Comparison of ENCODE assay signal across 23 cellular contexts in genomic region chr14:95303552-95303951, GRCh38. TPM values are rescaled to one million over a fixed set of nuclear protein-coding genes. Genes with fewer than 3 reads are reported as not detected.
DNase-seq lines count a peak whose midpoint lies in the region; ATAC-seq and TF ChIP-seq lines count a peak whose summit lies in the region.
"Had no signal": no experiment of that assay in that cellular context is flagged by ENCODE, and none has a peak within 500 bp of the region (broad histone marks: within the 10 kb centered on the region; RNA-seq: fewer than 3 reads in every experiment).

No MANE protein-coding gene starts in this region.

- no peaks in the 10 kb centered on the region for H3K4me1 ChIP-seq in gastrocnemius medialis

- no peaks in the 10 kb centered on the region for H3K9me3 ChIP-seq in gastrocnemius medialis
- H3K9me3 ChIP-seq: neutrophil, transverse colon had no signal

- intact Hi-C loops in dorsolateral prefrontal cortex (cut with DNase I) (no loop called here), posterior cingulate gyrus (cut with DNase I) (loop anchor here (10.0 kb wide), 1 partner anchor 189 kb away; no protein-coding TSS in a partner anchor), gastrocnemius medialis (cut with DNase I; ENCODE audit: low total_unique reads) (no loop called here)

- ATAC-seq in gastrocnemius medialis (no peak), GM18520 (IDR thresholded peaks at IDR 0.05; ENCODE audit: unreplicated experiment) (no peak)
- ATAC-seq: stimulated activated naive CD8-positive, alpha-beta T cell treated with anti-CD3 and anti-CD28 coated beads, Interleukin-15, Interleukin-2, amounts not matched to agents 100 U/mL and 50 U/mL, for 24 hours; T-cell had no signal

- H3K4me3 ChIP-seq in dorsolateral prefrontal cortex (peak overlapping the region in 6 of 59 donors; percentile 4 to 37 (median 12)), gastrocnemius medialis (no peak overlapping the region)
- H3K4me3 ChIP-seq: cardiac muscle cell, smooth muscle cell, transverse colon had no signal

- H3K27me3 ChIP-seq in dorsolateral prefrontal cortex (no peaks in the 10 kb centered on the region), gastrocnemius medialis (no peaks in the 10 kb centered on the region)
- H3K27me3 ChIP-seq: neutrophil, transverse colon had no signal

- in situ Hi-C loops in gastrocnemius medialis (cut with MboI; ENCODE audit: low sequenced_read_pairs in 4 of 4), result no loop called here

- no peak for TF ChIP-seq CTCF in dorsolateral prefrontal cortex (IDR thresholded peaks at IDR 0.05 in 54 of 56, conservative IDR thresholded peaks at IDR 0.05 in 2 of 56; ENCODE audit: low read depth in 1 of 56, partially characterized antibody in 56 of 56)
- TF ChIP-seq CTCF in gastrocnemius medialis (IDR thresholded peaks at IDR 0.05 in 4 of 5, conservative IDR thresholded peaks at IDR 0.05 in 1 of 5), result no peak

- DNase-seq in NCI-H1092 treated with DMSO at 0.1 percent for 48 hours (lab: John Stamatoyannopoulos, UW) (peak; percentile 22), NCI-H1092 (lab: John Stamatoyannopoulos, UW) (no peak), NCI-H2171 treated with DMSO at 0.1 percent for 48 hours (lab: John Stamatoyannopoulos, UW) (peak; percentile 82), dorsolateral prefrontal cortex (peak in 8 of 10 donors; percentile 67 to 82 (median 76)), posterior cingulate gyrus (peak in 9 of 10 donors; percentile 51 to 96 (median 70)), gastrocnemius medialis (no peak), NAMALWA (ENCODE audit: low spot score) (no peak)
- DNase-seq: activated CD4-positive, CD25-positive, alpha-beta regulatory T cell treated with anti-CD3 and anti-CD28 coated beads, Interleukin-2, amount 50 U/mL, for 72 hours; activated naive CD4-positive, alpha-beta T cell treated with Interleukin-2 at 50 U/mL for 16 hours; activated T-cell treated with anti-CD3 and anti-CD28 coated beads, Interleukin-2, amount 50 U/mL, for 48 hours; COR-L47; immature natural killer cell; KG1; NCI-H2107; SIG-M5; stimulated activated CD4-positive, alpha-beta T cell treated with anti-CD3 and anti-CD28 coated beads, Interleukin-2, amount 100 ng/mL, for 48 hours; stimulated activated naive CD8-positive, alpha-beta T cell treated with anti-CD3 and anti-CD28 coated beads, Interleukin-15, Interleukin-2, amounts not matched to agents 100 U/mL and 50 U/mL, for 24 hours; T-cell; transverse colon had no signal

- H3K27ac ChIP-seq in dorsolateral prefrontal cortex (peak overlapping the region; percentile 58 to 100 (median 97)), gastrocnemius medialis (no peak overlapping the region)
- H3K27ac ChIP-seq: cardiac muscle cell, neutrophil, transverse colon had no signal

- H3K36me3 ChIP-seq in gastrocnemius medialis, result no peaks in the 10 kb centered on the region
- H3K36me3 ChIP-seq: cardiac muscle cell, neutrophil, transverse colon had no signal

- no peak for TF ChIP-seq POLR2A in gastrocnemius medialis (IDR thresholded peaks at IDR 0.05)

RNA-seq across cellular contexts. Expression of gene CLMN, which starts 16.2 kb away (rescaled TPM):
- total RNA-seq in dorsolateral prefrontal cortex (100 to 1,000 TPM in 37 of 120 experiments, 10 to 100 TPM in 83; 22.3 to 262 (median 78.6) TPM), gastrocnemius medialis (1 to 10 TPM; 3.8 to 8.8 (median 5.8) TPM)

Comparison
In these comparisons a context has a peak if more than half of its experiments do, and no peak if none do; other contexts are left out.
1. DNase-seq: peak in NCI-H1092 treated with DMSO at 0.1 percent for 48 hours (single experiment), NCI-H2171 treated with DMSO at 0.1 percent for 48 hours (single experiment), dorsolateral prefrontal cortex (8 of 10) and posterior cingulate gyrus (9 of 10); none in NCI-H1092 (single experiment), gastrocnemius medialis (0 of 2) and NAMALWA (single experiment).
2. H3K27ac ChIP-seq: peak in dorsolateral prefrontal cortex (59 of 59); none in gastrocnemius medialis (0 of 4).